Comparison of ENCODE assay signal across 12 cellular contexts in genomic region chr17:64230551-64231408, GRCh38. TPM values are rescaled to one million over a fixed set of nuclear protein-coding genes. Genes with fewer than 3 reads are reported as not detected.
A peak's percentile ranks its signal among the peaks of the same experiment; 100 is the strongest.
DNase-seq lines count a peak whose midpoint lies in the region; ATAC-seq, FAIRE-seq and TF ChIP-seq lines count a peak whose summit lies in the region.
"Had no signal": no experiment of that assay in that cellular context is flagged by ENCODE, and none has a peak within 500 bp of the region (broad histone marks: within the 10 kb centered on the region; RNA-seq: fewer than 3 reads in every experiment).

No MANE protein-coding gene starts in this region.

- ATAC-seq in thoracic aorta (ENCODE audit: insufficient number of reproducible peaks, low FRiP score, low read depth) (peak; percentile 87), GM18870 (IDR thresholded peaks at IDR 0.05; ENCODE audit: unreplicated experiment) (no peak)

- TF ChIP-seq CTCF in choroid plexus epithelial cell (conservative IDR thresholded peaks at IDR 0.05; ENCODE audit: low read depth, low read length) (peak; percentile 17), kidney epithelial cell (IDR thresholded peaks at IDR 0.05; ENCODE audit: insufficient read depth, low read length, poor library complexity, severe bottlenecking) (no peak), thoracic aorta (IDR thresholded peaks at IDR 0.05) (no peak)

- H3K4me3 ChIP-seq in choroid plexus epithelial cell (ENCODE audit: low read depth, low read length) (no peak overlapping the region), kidney epithelial cell (ENCODE audit: low read depth, low read length) (no peak overlapping the region), thoracic aorta (no peak overlapping the region)

- no peak for FAIRE-seq in HTR-8/SVneo (lab: Jason Lieb, UNC)
- FAIRE-seq in RCC 7860 (lab: Jason Lieb, UNC): no peak

- H3K9me3 ChIP-seq in thoracic aorta: no peaks in the 10 kb centered on the region

- peak overlapping the region; percentile 79 to 84 for H3K27ac ChIP-seq in thoracic aorta

- peaks cover 19 to 28% of the 10 kb centered on the region in 2 donors for H3K4me1 ChIP-seq in thoracic aorta (ENCODE audit: control insufficient read depth in 1 of 2, low read depth in 2 of 2)

- no peaks in the 10 kb centered on the region for H3K36me3 ChIP-seq in kidney epithelial cell (ENCODE audit: control insufficient read depth, insufficient read depth, low read length)
- H3K36me3 ChIP-seq in thoracic aorta: no peaks in the 10 kb centered on the region

- DNase-seq in HTR-8/SVneo (ENCODE audit: insufficient read length, low spot score) (peak; percentile 68), choroid plexus epithelial cell (ENCODE audit: low read depth) (peak; percentile 92), kidney epithelial cell (ENCODE audit: low read depth) (peak; percentile 80), thoracic aorta (ENCODE audit: low spot score) (no peak), RCC 7860 (ENCODE audit: low spot score) (no peak), activated T-cell treated with anti-CD3 and anti-CD28 coated beads for 4 hours (no peak)
- no peak for DNase-seq in activated CD4-positive, alpha-beta T cell treated with anti-CD3 and anti-CD28 coated beads for 48 hours
- DNase-seq: activated CD4-positive, CD25-positive, alpha-beta regulatory T cell; cerebellar nuclear complex; mesendoderm; NCI-H69 had no signal

- no peaks in the 10 kb centered on the region for H3K27me3 ChIP-seq in kidney epithelial cell (ENCODE audit: control insufficient read depth, insufficient read depth, low read length)
- H3K27me3 ChIP-seq in thoracic aorta (replicated peaks; ENCODE audit: insufficient read depth): no peaks in the 10 kb centered on the region

RNA-seq across cellular contexts. Expression of gene TEX2, which starts 32.3 kb away (rescaled TPM):
- total RNA-seq in kidney epithelial cell (16.5 and 19.0 TPM in 2 replicates), thoracic aorta (10 to 100 TPM; 27.5 to 70.7 TPM)

Comparison
In these comparisons a context has a peak if more than half of its experiments do, and no peak if none do; other contexts are left out.
1. DNase-seq: peak in HTR-8/SVneo (single experiment), choroid plexus epithelial cell (single experiment) and kidney epithelial cell (single experiment); none in thoracic aorta (single experiment), RCC 7860 (single experiment), activated T-cell treated with anti-CD3 and anti-CD28 coated beads for 4 hours (single experiment) and activated CD4-positive, alpha-beta T cell treated with anti-CD3 and anti-CD28 coated beads for 48 hours (single experiment).